In the genomic region with DNA sequence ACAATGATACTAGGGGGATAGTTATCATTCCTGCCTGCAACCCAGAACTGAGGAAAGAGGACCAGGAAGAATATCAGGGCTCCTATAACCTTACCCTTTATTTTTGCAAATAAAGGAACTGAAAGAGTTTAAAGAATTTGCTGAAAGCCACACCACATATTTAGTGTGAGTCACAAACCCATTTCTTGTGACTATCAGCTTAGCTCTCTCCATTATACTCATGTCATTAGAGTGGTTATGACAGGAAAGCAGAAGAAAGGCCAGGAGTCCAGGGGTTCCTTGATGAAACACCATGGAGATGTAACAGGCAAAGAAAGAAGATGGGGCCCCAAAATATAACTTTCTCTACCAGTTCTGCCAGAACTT, we compare ENCODE assay signal across 11 cellular contexts.
DNase-seq lines count a peak whose midpoint lies in the region; ATAC-seq and TF ChIP-seq lines count a peak whose summit lies in the region.
"Had no signal": no experiment of that assay in that cellular context is flagged by ENCODE, and none has a peak within 500 bp of the region (broad histone marks: within the 10 kb centered on the region; RNA-seq: fewer than 3 reads in every experiment).

No MANE protein-coding gene starts in this region.

- peaks cover 7 to 58% (median 18%) of the 10 kb centered on the region in 4 donors for H3K4me1 Mint-ChIP-seq in naive thymus-derived CD8-positive, alpha-beta T cell

- ATAC-seq in GM21447 (IDR thresholded peaks at IDR 0.05; ENCODE audit: unreplicated experiment) (peak; percentile 59), HG03457 (IDR thresholded peaks at IDR 0.05; ENCODE audit: unreplicated experiment) (peak; percentile 39)
- no peak for ATAC-seq in naive thymus-derived CD8-positive, alpha-beta T cell

- H3K27me3 ChIP-seq in osteoblast (ENCODE audit: insufficient read depth, low read length), result no peaks in the 10 kb centered on the region

- no peak for TF ChIP-seq CTCF in GM12864 (IDR thresholded peaks at IDR 0.05; ENCODE audit: low read depth, low read length, missing control alignments)
- no peak for TF ChIP-seq CTCF in astrocyte of the spinal cord (IDR thresholded peaks at IDR 0.05; ENCODE audit: low read depth, low read length)
- no peak for TF ChIP-seq CTCF in osteoblast (IDR thresholded peaks at IDR 0.05; ENCODE audit: extremely low read depth, low read depth, low read length)

- no peak overlapping the region for H3K4me3 Mint-ChIP-seq in naive thymus-derived CD8-positive, alpha-beta T cell

- H3K27ac ChIP-seq in osteoblast (ENCODE audit: low read depth, low read length), result no peak overlapping the region

- no peak overlapping the region for H3K4me3 ChIP-seq in GM12864 (ENCODE audit: low read depth, low read length)
- H3K4me3 ChIP-seq in astrocyte of the spinal cord (ENCODE audit: low read depth, low read length), result no peak overlapping the region
- no peak overlapping the region for H3K4me3 ChIP-seq in osteoblast (ENCODE audit: insufficient read depth, low read length)

- DNase-seq in GM12864 (ENCODE audit: low read depth) (peak; percentile 71), astrocyte of the spinal cord (ENCODE audit: low read depth, low spot score) (peak; percentile 36), osteoblast (ENCODE audit: insufficient read length, low spot score, missing footprints) (no peak), NCI-H524 treated with DMSO at 0.1 percent for 48 hours (lab: John Stamatoyannopoulos, UW) (no peak), NCI-H524 (lab: John Stamatoyannopoulos, UW) (no peak)
- no peak for DNase-seq in naive thymus-derived CD8-positive, alpha-beta T cell
- DNase-seq: activated gamma-delta T cell treated with Interleukin-2 at 50 U/mL for 16 hours; NCI-H526 treated with DMSO at 0.1 percent for 48 hours; stimulated activated CD4-positive, alpha-beta T cell treated with anti-CD3 and anti-CD28 coated beads, Interleukin-4, amount 100 ng/mL, for 1 hour had no signal

- H2AFZ ChIP-seq in osteoblast (ENCODE audit: low read length), result no peak overlapping the region

- no peaks in the 10 kb centered on the region for H3K9me3 ChIP-seq in osteoblast (ENCODE audit: low read depth, low read length)

- no peak overlapping the region for H3K4me2 ChIP-seq in osteoblast (ENCODE audit: insufficient read depth, low read length)

- no peaks in the 10 kb centered on the region for H3K27me3 Mint-ChIP-seq in naive thymus-derived CD8-positive, alpha-beta T cell

- in situ Hi-C loops in astrocyte of the spinal cord (cut with HindIII; ENCODE audit: low sequenced_read_pairs), result no loop called here

- H3K36me3 ChIP-seq in osteoblast (ENCODE audit: insufficient read depth, low read length), result no peaks in the 10 kb centered on the region

- no peaks in the 10 kb centered on the region for H3K79me2 ChIP-seq in osteoblast (ENCODE audit: insufficient read depth, low read length)

- peak overlapping the region in 2 of 10 donors; percentile 10 to 53 for H3K27ac Mint-ChIP-seq in naive thymus-derived CD8-positive, alpha-beta T cell

- H3K36me3 Mint-ChIP-seq in naive thymus-derived CD8-positive, alpha-beta T cell, result peaks cover 0 to 10% (median 8%) of the 10 kb centered on the region in 3 donors

- no peaks in the 10 kb centered on the region for H3K4me1 ChIP-seq in osteoblast (ENCODE audit: insufficient read depth, low read length)

- no peaks in the 10 kb centered on the region for H4K20me1 ChIP-seq in osteoblast (ENCODE audit: insufficient read depth, low read length)

- H3K9me3 Mint-ChIP-seq in naive thymus-derived CD8-positive, alpha-beta T cell, result peaks cover 0 to 10% (median 0%) of the 10 kb centered on the region in 9 donors

- POLR2A ChIA-PET in naive thymus-derived CD8-positive, alpha-beta T cell (lab: Charles Lee), result no interaction called here

Comparison
In these comparisons a context has a peak if more than half of its experiments do, and no peak if none do; other contexts are left out.
1. DNase-seq: peak in GM12864 (single experiment) and astrocyte of the spinal cord (single experiment); none in osteoblast (single experiment), NCI-H524 treated with DMSO at 0.1 percent for 48 hours (single experiment), naive thymus-derived CD8-positive, alpha-beta T cell (0 of 10) and NCI-H524 (0 of 2).
2. ATAC-seq: peak in GM21447 (single experiment) and HG03457 (single experiment); none in naive thymus-derived CD8-positive, alpha-beta T cell (0 of 2).